ENCODE assay signal across 17 cellular contexts in the genomic region with DNA sequence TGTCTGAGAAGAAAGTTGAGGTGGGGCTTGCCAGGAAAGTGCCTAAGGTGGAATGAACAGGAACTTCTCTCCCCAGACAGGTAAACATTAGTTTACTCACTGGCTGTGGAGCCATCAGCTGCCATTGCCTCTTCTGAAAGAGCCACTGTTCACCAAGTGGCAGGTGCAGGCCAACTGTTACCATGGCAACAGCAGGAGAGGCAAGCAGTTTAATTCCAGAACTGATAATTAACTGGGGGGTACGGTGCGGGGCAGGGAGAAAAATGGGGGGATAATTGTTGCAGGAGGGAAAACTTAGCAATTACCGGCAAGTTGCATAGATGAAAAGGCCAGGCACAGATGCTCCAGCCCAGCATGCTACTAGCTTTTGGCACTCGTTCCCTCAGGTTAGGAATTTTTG.
DNase-seq lines count a peak whose midpoint lies in the region; ATAC-seq lines count a peak whose summit lies in the region.
"Had no signal": no experiment of that assay in that cellular context is flagged by ENCODE, and none has a peak within 500 bp of the region (broad histone marks: within the 10 kb centered on the region; RNA-seq: fewer than 3 reads in every experiment).

No MANE protein-coding gene starts in this region.

- 0 out of 2 replicates have a peak, but pooled peaks cover 3% of the 10 kb centered on the region for H4K20me1 ChIP-seq in Karpas-422 (ENCODE audit: insufficient read depth, low read depth, low read length)

- no peak overlapping the region for H3K27ac ChIP-seq in Karpas-422 (ENCODE audit: low read length)
- H3K27ac ChIP-seq in epithelial cell of prostate: peak overlapping the region; percentile 33
- H3K27ac ChIP-seq: brain microvascular endothelial cell, GM23248, Peyer's patch, right atrium auricular region had no signal

- H3K9me2 ChIP-seq in Karpas-422 (replicated peaks; ENCODE audit: insufficient read depth, low read length): no peaks in the 10 kb centered on the region

- no peaks in the 10 kb centered on the region for H3K36me3 ChIP-seq in Karpas-422 (ENCODE audit: insufficient read depth, low read length)
- H3K36me3 ChIP-seq in HAP-1 (replicated peaks): no peaks in the 10 kb centered on the region
- H3K36me3 ChIP-seq: brain microvascular endothelial cell, Peyer's patch, right atrium auricular region had no signal

- no peak overlapping the region for H3K4me2 ChIP-seq in Karpas-422 (ENCODE audit: low read depth, low read length, poor library complexity, severe bottlenecking)

- no peak overlapping the region for H2AFZ ChIP-seq in Karpas-422 (ENCODE audit: low read length)
- H2AFZ ChIP-seq: GM23248 had no signal

- no peak overlapping the region for H3K9ac ChIP-seq in Karpas-422 (ENCODE audit: low read length)
- H3K9ac ChIP-seq: GM23248 had no signal

- H3K9me3 ChIP-seq in Karpas-422 (ENCODE audit: low read length) (no peaks in the 10 kb centered on the region), HAP-1 (no peaks in the 10 kb centered on the region)
- H3K9me3 ChIP-seq: Peyer's patch, right atrium auricular region had no signal

- 0 out of 2 replicates have a peak, but pooled peaks cover 2% of the 10 kb centered on the region for H3K79me2 ChIP-seq in Karpas-422 (ENCODE audit: low read length)

- no peaks in the 10 kb centered on the region for H3K27me3 ChIP-seq in Karpas-422 (ENCODE audit: low read length)
- no peaks in the 10 kb centered on the region for H3K27me3 ChIP-seq in HAP-1 (ENCODE audit: low read depth)
- H3K27me3 ChIP-seq: brain microvascular endothelial cell, Peyer's patch, right atrium auricular region had no signal

- H3K4me1 ChIP-seq in Karpas-422 (ENCODE audit: low read length) (no peaks in the 10 kb centered on the region), HAP-1 (no peaks in the 10 kb centered on the region)
- H3K4me1 ChIP-seq: right atrium auricular region had no signal

- DNase-seq in COLO668 (lab: John Stamatoyannopoulos, UW; ENCODE audit: unreplicated experiment) (peak; percentile 53), Karpas-422 (peak; percentile 11), NCI-H2227 (lab: John Stamatoyannopoulos, UW; ENCODE audit: unreplicated experiment) (peak; percentile 96), epithelial cell of prostate (ENCODE audit: low read depth, low spot score) (no peak), OCI-M1 (lab: John Stamatoyannopoulos, UW) (no peak), AG20443 (ENCODE audit: low spot score) (no peak), HAP-1 (ENCODE audit: low spot score in 2 of 2) (no peak)
- DNase-seq: activated T-cell treated with anti-CD3 and anti-CD28 coated beads, Interleukin-2, amount 50 U/mL, for 1 hour; brain microvascular endothelial cell; CD8-positive, alpha-beta T cell; GDM1; GM23248; Peyer's patch; SW 1271 had no signal

- in situ Hi-C loops in HAP-1 (cut with MboI; ENCODE audit: low sequenced_read_pairs): no loop called here

- ATAC-seq in HG03039 (IDR thresholded peaks at IDR 0.05; ENCODE audit: unreplicated experiment): no peak
- ATAC-seq: activated naive CD4-positive, alpha-beta T cell treated with anti-CD3 and anti-CD28 coated beads, Interleukin-2, amount 50 U/mL, for 72 hours; CD8-positive, alpha-beta T cell had no signal

- no peak overlapping the region for H3K4me3 ChIP-seq in Karpas-422 (ENCODE audit: low read length)
- H3K4me3 ChIP-seq in HAP-1: no peak overlapping the region
- H3K4me3 ChIP-seq: GM23248, Peyer's patch, right atrium auricular region had no signal

Comparison
In these comparisons a context has a peak if more than half of its experiments do, and no peak if none do; other contexts are left out.
1. DNase-seq: peak in COLO668 (single experiment), Karpas-422 (single experiment) and NCI-H2227 (single experiment); none in epithelial cell of prostate (single experiment), OCI-M1 (single experiment), AG20443 (single experiment) and HAP-1 (0 of 2).